Comparison of ENCODE assay signal across 15 cellular contexts in genomic region chr18:77250926-77251729, GRCh38. TPM values are rescaled to one million over a fixed set of nuclear protein-coding genes. Genes with fewer than 3 reads are reported as not detected.
DNase-seq lines count a peak whose midpoint lies in the region; ATAC-seq, FAIRE-seq and TF ChIP-seq lines count a peak whose summit lies in the region.
"Had no signal": no experiment of that assay in that cellular context is flagged by ENCODE, and none has a peak within 500 bp of the region (broad histone marks: within the 10 kb centered on the region; RNA-seq: fewer than 3 reads in every experiment).

No MANE protein-coding gene starts in this region.

- no peaks in the 10 kb centered on the region for H3K9me3 ChIP-seq in BE2C
- no peaks in the 10 kb centered on the region for H3K9me3 ChIP-seq in GM23248 (ENCODE audit: low read depth)
- no peaks in the 10 kb centered on the region for H3K9me3 ChIP-seq in tibial artery
- peaks cover 17% of the 10 kb centered on the region for H3K9me3 ChIP-seq in Karpas-422 (ENCODE audit: low read length)
- H3K9me3 ChIP-seq: transverse colon had no signal

- TF ChIP-seq POLR2A in GM12892 (IDR thresholded peaks at IDR 0.05; ENCODE audit: low read depth, low read length), result no peak

- H3K79me2 ChIP-seq in GM23248 (ENCODE audit: insufficient read depth) (no peaks in the 10 kb centered on the region), Karpas-422 (ENCODE audit: low read length) (no peaks in the 10 kb centered on the region)

- H3K36me3 ChIP-seq in BE2C, result no peaks in the 10 kb centered on the region
- no peaks in the 10 kb centered on the region for H3K36me3 ChIP-seq in GM23248 (ENCODE audit: low read depth)
- H3K36me3 ChIP-seq in tibial artery, result no peaks in the 10 kb centered on the region
- H3K36me3 ChIP-seq in Karpas-422 (ENCODE audit: insufficient read depth, low read length), result no peaks in the 10 kb centered on the region
- H3K36me3 ChIP-seq: transverse colon had no signal

- 4% methylated on average over 61 to 64 of the region's 67 CpGs for WGBS in GM23248 (ENCODE audit: low coverage in 1 of 2, low lambda C conversion rate in 2 of 2, missing lambda C conversion rate in 2 of 2), 2 experiments

- H3K4me1 ChIP-seq in BE2C, result no peaks in the 10 kb centered on the region
- no peaks in the 10 kb centered on the region for H3K4me1 ChIP-seq in GM23248 (ENCODE audit: insufficient read depth)
- peaks cover 0 to 31% (median 18%) of the 10 kb centered on the region in 4 donors for H3K4me1 ChIP-seq in tibial artery
- H3K4me1 ChIP-seq in Karpas-422 (ENCODE audit: low read length), result no peaks in the 10 kb centered on the region

- H3K27ac Mint-ChIP-seq in effector memory CD8-positive, alpha-beta T cell, result no peak overlapping the region
- no peak overlapping the region for H3K27ac Mint-ChIP-seq in nephron

- peak; percentile 12 for DNase-seq in BE2C
- peak; percentile 8 for DNase-seq in GM23248
- no peak for DNase-seq in effector memory CD8-positive, alpha-beta T cell
- no peak for DNase-seq in tibial artery
- DNase-seq in GM12892 (ENCODE audit: insufficient read length), result no peak
- no peak for DNase-seq in Karpas-422
- DNase-seq: cortex of kidney; hippocampal formation; NCI-H446 treated with DMSO at 0.1 percent for 48 hours; stimulated activated CD4-positive, alpha-beta T cell treated with anti-CD3 and anti-CD28 coated beads, Interleukin-4, amount 100 ng/mL, for 1 hour; transverse colon had no signal

- H3K27me3 Mint-ChIP-seq in effector memory CD8-positive, alpha-beta T cell, result peaks cover 82 to 85% of the 10 kb centered on the region in 2 donors
- peaks cover 99% of the 10 kb centered on the region for H3K27me3 Mint-ChIP-seq in nephron (ENCODE audit: low read depth)

- H3K36me3 Mint-ChIP-seq in effector memory CD8-positive, alpha-beta T cell (ENCODE audit: insufficient read depth), result no peaks in the 10 kb centered on the region
- H3K36me3 Mint-ChIP-seq in nephron (ENCODE audit: low read depth), result no peaks in the 10 kb centered on the region

- H3K4me3 ChIP-seq in BE2C (ENCODE audit: low read depth, low read length), result peak overlapping the region; percentile 35
- no peak overlapping the region for H3K4me3 ChIP-seq in GM23248
- H3K4me3 ChIP-seq in tibial artery, result no peak overlapping the region
- H3K4me3 ChIP-seq in Karpas-422 (ENCODE audit: low read length), result no peak overlapping the region
- H3K4me3 ChIP-seq: transverse colon had no signal

- no peak for TF ChIP-seq CTCF in BE2C (IDR thresholded peaks at IDR 0.05; ENCODE audit: low read depth, low read length)
- no peak for TF ChIP-seq CTCF in nephron (IDR thresholded peaks at IDR 0.05; ENCODE audit: unreplicated experiment in 3 of 3)
- no peak for TF ChIP-seq CTCF in tibial artery (IDR thresholded peaks at IDR 0.05)

- H4K20me1 ChIP-seq in GM23248 (ENCODE audit: insufficient read depth), result no peaks in the 10 kb centered on the region
- H4K20me1 ChIP-seq in Karpas-422 (ENCODE audit: insufficient read depth, low read depth, low read length), result no peaks in the 10 kb centered on the region

- H3K9ac ChIP-seq in GM23248 (no peak overlapping the region), Karpas-422 (ENCODE audit: low read length) (no peak overlapping the region)

- H3K27me3 ChIP-seq in BE2C, result peaks cover 26% of the 10 kb centered on the region
- peaks cover 51% of the 10 kb centered on the region for H3K27me3 ChIP-seq in GM23248 (replicated peaks; ENCODE audit: insufficient read depth)
- peaks cover 0 to 45% of the 10 kb centered on the region in 2 donors for H3K27me3 ChIP-seq in tibial artery
- no peaks in the 10 kb centered on the region for H3K27me3 ChIP-seq in Karpas-422 (ENCODE audit: low read length)

- ATAC-seq in effector memory CD8-positive, alpha-beta T cell (replicated peaks), result no peak
- ATAC-seq in HG02759 (IDR thresholded peaks at IDR 0.05; ENCODE audit: unreplicated experiment), result no peak

- H3K4me3 Mint-ChIP-seq in effector memory CD8-positive, alpha-beta T cell, result peak overlapping the region; percentile 60 to 82
- H3K4me3 Mint-ChIP-seq in nephron, result peak overlapping the region; percentile 75 to 91 (median 82)

- no peak overlapping the region for H3K27ac ChIP-seq in GM23248
- no peak overlapping the region for H3K27ac ChIP-seq in tibial artery
- no peak overlapping the region for H3K27ac ChIP-seq in Karpas-422 (ENCODE audit: low read length)
- H3K27ac ChIP-seq: transverse colon had no signal

- no peak for FAIRE-seq in GM12892 (lab: Jason Lieb, UNC)

- peaks cover 9 to 13% of the 10 kb centered on the region in 2 donors for H3K4me1 Mint-ChIP-seq in effector memory CD8-positive, alpha-beta T cell (ENCODE audit: low read depth in 2 of 2)
- peaks cover 14% of the 10 kb centered on the region for H3K4me1 Mint-ChIP-seq in nephron

- no peak overlapping the region for H2AFZ ChIP-seq in GM23248
- no peak overlapping the region for H2AFZ ChIP-seq in Karpas-422 (ENCODE audit: low read length)

- H3K4me2 ChIP-seq in GM23248 (ENCODE audit: unreplicated experiment), result no peak overlapping the region
- H3K4me2 ChIP-seq in Karpas-422 (ENCODE audit: low read depth, low read length, poor library complexity, severe bottlenecking), result no peak overlapping the region

- H3K9me2 ChIP-seq in GM23248 (ENCODE audit: insufficient read depth), result no peaks in the 10 kb centered on the region
- H3K9me2 ChIP-seq in Karpas-422 (replicated peaks; ENCODE audit: insufficient read depth, low read length), result no peaks in the 10 kb centered on the region

- intact Hi-C loops in tibial artery (cut with DNase I; ENCODE audit: low total_unique reads), result no loop called here

- H3F3A ChIP-seq in GM23248 (ENCODE audit: insufficient read depth), result no peaks in the 10 kb centered on the region

- no peaks in the 10 kb centered on the region for H3K9me3 Mint-ChIP-seq in effector memory CD8-positive, alpha-beta T cell
- H3K9me3 Mint-ChIP-seq in nephron, result peaks cover 33% of the 10 kb centered on the region

- in situ Hi-C loops in GM23248 (cut with MboI), result no loop called here

RNA-seq across cellular contexts. Expression of gene GALR1, which starts 1.5 kb away (rescaled TPM):
- 0.14 TPM for polyA plus RNA-seq in BE2C (2012; ENCODE audit: insufficient read depth, insufficient read length, low read depth)
- total RNA-seq in GM23248 (2014; rRNA removed; shearing (Covaris generic)), result not detected in 2 replicates
- not detected in 2 replicates for polyA plus RNA-seq in GM23248 (2016; fragmentation: Nextera tagmentation; extraction: Ambion mirVana)
- polyA plus RNA-seq in GM12892 (2012; ENCODE audit: missing spikeins), result not detected
- not detected in 2 replicates for total RNA-seq in Karpas-422 (2014; rRNA removed; shearing (Covaris generic); ENCODE audit: low replicate concordance)
- total RNA-seq: LHCN-M2, osteoblast had no signal

Comparison
In these comparisons a context has a peak if more than half of its experiments do, and no peak if none do; other contexts are left out.
1. DNase-seq: peak in BE2C (single experiment) and GM23248 (single experiment); none in effector memory CD8-positive, alpha-beta T cell (0 of 3), tibial artery (0 of 2), GM12892 (single experiment) and Karpas-422 (single experiment).